26 cellular contexts compared by ENCODE assay signal in the genomic region with DNA sequence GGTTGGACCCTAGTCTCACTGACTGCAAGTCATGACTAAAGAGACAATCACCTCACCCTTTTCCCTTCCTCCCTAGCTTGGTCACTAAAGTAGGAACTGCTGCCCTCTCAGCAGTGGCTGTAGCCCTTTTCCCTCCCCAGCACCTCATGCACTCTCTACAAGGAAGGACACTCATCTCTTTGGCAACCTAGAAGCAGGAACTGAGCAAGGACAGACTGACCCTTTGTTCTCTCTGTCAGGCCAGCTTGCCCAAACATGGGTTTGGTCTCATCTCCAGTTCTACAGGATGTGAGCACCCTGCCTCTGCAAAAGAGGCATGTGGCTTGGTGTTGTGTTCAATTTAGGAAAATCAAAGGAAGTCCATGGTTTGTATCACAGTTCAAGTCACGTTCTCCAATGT. TPM values are rescaled to one million over a fixed set of nuclear protein-coding genes. Genes with fewer than 3 reads are reported as not detected.
DNase-seq lines count a peak whose midpoint lies in the region; ATAC-seq, FAIRE-seq and TF ChIP-seq lines count a peak whose summit lies in the region.
"Had no signal": no experiment of that assay in that cellular context is flagged by ENCODE, and none has a peak within 500 bp of the region (broad histone marks: within the 10 kb centered on the region; RNA-seq: fewer than 3 reads in every experiment).

No MANE protein-coding gene starts in this region.

- no peak for ATAC-seq in CD4-positive, CD25-positive, alpha-beta regulatory T cell (ENCODE audit: low read depth in 2 of 2)
- ATAC-seq in T-cell (replicated peaks in 1 of 4) (peak in 1 of 4 experiments; percentile 15), K562 (no peak; the same call in 2 of the 3 replicates), GM19467 (IDR thresholded peaks at IDR 0.05; ENCODE audit: unreplicated experiment) (no peak), WTC11 (no peak)
- ATAC-seq: left ventricle myocardium superior, upper lobe of right lung had no signal

- TF ChIP-seq CTCF in K562 (IDR thresholded peaks at IDR 0.05 in 2 of 3, conservative IDR thresholded peaks at IDR 0.05 in 1 of 3; ENCODE audit: insufficient read depth in 2 of 3, low read depth in 1 of 3, low read length in 3 of 3), result no peak
- TF ChIP-seq CTCF in WTC11 (IDR thresholded peaks at IDR 0.05), result no peak

- no peaks in the 10 kb centered on the region for H3K27me3 ChIP-seq in CD4-positive, CD25-positive, alpha-beta regulatory T cell (ENCODE audit: control insufficient read depth, insufficient read depth, low read length)
- H3K27me3 ChIP-seq in K562 (ENCODE audit: control insufficient read depth in 2 of 2, insufficient read depth in 2 of 2, low read length in 2 of 2), result no peaks in the 10 kb centered on the region
- H3K27me3 ChIP-seq: ovary had no signal

- no peak for TF ChIP-seq EP300 in K562 (IDR thresholded peaks at IDR 0.05; ENCODE audit: low read length)

- H3K9me3 ChIP-seq in CD4-positive, CD25-positive, alpha-beta regulatory T cell (ENCODE audit: control insufficient read depth in 2 of 2, low read length in 2 of 2), result no peaks in the 10 kb centered on the region
- no peaks in the 10 kb centered on the region for H3K9me3 ChIP-seq in K562 (replicated peaks; ENCODE audit: control insufficient read depth, insufficient read depth, low read depth, low read length)
- H3K9me3 ChIP-seq: BE2C, ovary, SK-N-SH, upper lobe of right lung had no signal

- WGBS in K562 (ENCODE audit: insufficient coverage, low coverage, missing lambda C conversion rate), result 71% methylated on average over 1 of the region's 1 CpG

- peaks cover 74% of the 10 kb centered on the region for H3K4me1 Mint-ChIP-seq in activated CD4-positive, alpha-beta T cell treated with anti-CD3 and anti-CD28 coated beads, Interleukin-2, amount 10 ng/mL, durations not matched to agents 7 days and 5 days
- peaks cover 42 to 83% (median 64%) of the 10 kb centered on the region in 4 donors for H3K4me1 Mint-ChIP-seq in CD4-positive, CD25-positive, alpha-beta regulatory T cell
- H3K4me1 Mint-ChIP-seq in T-cell, result peaks cover 75 to 80% (median 78%) of the 10 kb centered on the region in 3 donors
- H3K4me1 Mint-ChIP-seq in WTC11, result peaks cover 9% of the 10 kb centered on the region

- no peak overlapping the region for H2AFZ ChIP-seq in K562 (ENCODE audit: low read depth, low read length)
- H2AFZ ChIP-seq: GM23248 had no signal

- H3K9me3 Mint-ChIP-seq in activated CD4-positive, alpha-beta T cell treated with anti-CD3 and anti-CD28 coated beads, Interleukin-2, amount 10 ng/mL, durations not matched to agents 7 days and 5 days, result no peaks in the 10 kb centered on the region
- no peaks in the 10 kb centered on the region for H3K9me3 Mint-ChIP-seq in CD4-positive, CD25-positive, alpha-beta regulatory T cell
- H3K9me3 Mint-ChIP-seq in T-cell (no peaks in the 10 kb centered on the region), WTC11 (no peaks in the 10 kb centered on the region)
- H3K9me3 Mint-ChIP-seq: nephron progenitor cell had no signal

- POLR2A ChIA-PET in activated CD4-positive, alpha-beta T cell treated with anti-CD3 and anti-CD28 coated beads, Interleukin-2, amount 10 ng/mL, durations not matched to agents 7 days and 5 days (lab: Charles Lee), result no interaction called here
- POLR2A ChIA-PET in T-cell (lab: Charles Lee) (interaction anchor here in 1 of 2 donors (0.6 kb wide), 1 partner anchor 14 kb away, joined by 3 read pairs; no protein-coding TSS in a partner anchor), K562 (lab: Yijun Ruan, JAX) (no interaction called here), WTC11 (lab: Charles Lee) (no interaction called here)

- peaks cover 69% of the 10 kb centered on the region for H3K36me3 Mint-ChIP-seq in activated CD4-positive, alpha-beta T cell treated with anti-CD3 and anti-CD28 coated beads, Interleukin-2, amount 10 ng/mL, durations not matched to agents 7 days and 5 days (ENCODE audit: low read depth)
- H3K36me3 Mint-ChIP-seq in CD4-positive, CD25-positive, alpha-beta regulatory T cell, result peaks cover 44% of the 10 kb centered on the region
- H3K36me3 Mint-ChIP-seq in T-cell (peaks cover 36% of the 10 kb centered on the region), WTC11 (no peaks in the 10 kb centered on the region)

- H3K4me2 ChIP-seq in K562 (ENCODE audit: insufficient read depth, low read length), result no peak overlapping the region
- H3K4me2 ChIP-seq: SK-N-SH had no signal

- H3K27me3 Mint-ChIP-seq in activated CD4-positive, alpha-beta T cell treated with anti-CD3 and anti-CD28 coated beads, Interleukin-2, amount 10 ng/mL, durations not matched to agents 7 days and 5 days, result no peaks in the 10 kb centered on the region
- H3K27me3 Mint-ChIP-seq in CD4-positive, CD25-positive, alpha-beta regulatory T cell, result no peaks in the 10 kb centered on the region
- no peaks in the 10 kb centered on the region for H3K27me3 Mint-ChIP-seq in T-cell
- peaks cover 33% of the 10 kb centered on the region for H3K27me3 Mint-ChIP-seq in WTC11 (ENCODE audit: low read depth)

- peak overlapping the region; percentile 25 for H3K4me3 Mint-ChIP-seq in activated CD4-positive, alpha-beta T cell treated with anti-CD3 and anti-CD28 coated beads, Interleukin-2, amount 10 ng/mL, durations not matched to agents 7 days and 5 days
- peak overlapping the region; percentile 7 to 89 (median 69) for H3K4me3 Mint-ChIP-seq in CD4-positive, CD25-positive, alpha-beta regulatory T cell
- peak overlapping the region; percentile 53 to 74 (median 65) for H3K4me3 Mint-ChIP-seq in T-cell
- no peak overlapping the region for H3K4me3 Mint-ChIP-seq in WTC11
- H3K4me3 Mint-ChIP-seq: nephron progenitor cell had no signal

- H3K27ac Mint-ChIP-seq in activated CD4-positive, alpha-beta T cell treated with anti-CD3 and anti-CD28 coated beads, Interleukin-2, amount 10 ng/mL, durations not matched to agents 7 days and 5 days, result peak overlapping the region; percentile 15
- H3K27ac Mint-ChIP-seq in CD4-positive, CD25-positive, alpha-beta regulatory T cell, result peak overlapping the region; percentile 72 to 88 (median 72)
- H3K27ac Mint-ChIP-seq in T-cell, result peak overlapping the region; percentile 82 to 88
- no peak overlapping the region for H3K27ac Mint-ChIP-seq in WTC11

- intact Hi-C loops in K562 (cut with micrococcal nuclease), result no loop called here

- TF ChIP-seq POLR2A in K562 (conservative IDR thresholded peaks at IDR 0.05), result no peak

- no peak for DNase-seq in activated CD4-positive, alpha-beta T cell treated with anti-CD3 and anti-CD28 coated beads, Interleukin-2, amount 10 ng/mL, durations not matched to agents 7 days and 5 days
- DNase-seq in activated CD4-positive, alpha-beta T cell treated with anti-CD3 and anti-CD28 coated beads for 48 hours, result no peak
- no peak for DNase-seq in CD4-positive, CD25-positive, alpha-beta regulatory T cell
- DNase-seq in T-cell, result no peak
- no peak for DNase-seq in K562 (ENCODE audit: extremely low read depth in 1 of 4, low spot score in 3 of 4)
- DNase-seq in WTC11 (ENCODE audit: low spot score), result no peak
- no peak for DNase-seq in Kasumi-1 (lab: John Stamatoyannopoulos, UW)
- DNase-seq: activated CD4-positive, CD25-positive, alpha-beta regulatory T cell treated with anti-CD3 and anti-CD28 coated beads, Interleukin-2, amount 50 U/mL, for 72 hours; BE2C; GM23248; IMR-90; left ventricle myocardium superior; NCI-H1417; NCI-H2081 treated with DMSO at 0.1 percent for 48 hours; NCI-H345; NCI-H774; nephron progenitor cell; ovary; retina; SK-N-SH; small intestine; stimulated activated CD4-positive, alpha-beta T cell treated with anti-CD3 and anti-CD28 coated beads, Interleukin-1b, Interleukin-23, amount 100 ng/mL, for 48 hours; upper lobe of right lung had no signal

- in situ Hi-C loops in K562 (cut with MboI), result no loop called here

- FAIRE-seq in K562 (lab: Jason Lieb, UNC), result no peak
- FAIRE-seq: islet of Langerhans, small intestine had no signal

- no peak overlapping the region for H3K9ac ChIP-seq in K562 (ENCODE audit: insufficient read depth in 1 of 2, low read depth in 2 of 2, low read length in 2 of 2)
- H3K9ac ChIP-seq: GM23248, SK-N-SH had no signal

- H4K20me1 ChIP-seq in K562 (replicated peaks; ENCODE audit: control insufficient read depth, insufficient read depth, low read length), result no peaks in the 10 kb centered on the region

- no peak for TF ChIP-seq RAD21 in K562 (CRISPR knock-in tag; conservative IDR thresholded peaks at IDR 0.05 in 1 of 2, IDR thresholded peaks at IDR 0.05 in 1 of 2)

- H3K9me1 ChIP-seq in K562 (ENCODE audit: control insufficient read depth, insufficient read depth, low read length), result no peaks in the 10 kb centered on the region

- CTCF ChIA-PET in activated CD4-positive, alpha-beta T cell treated with anti-CD3 and anti-CD28 coated beads, Interleukin-2, amount 10 ng/mL, durations not matched to agents 7 days and 5 days (lab: Charles Lee), result interaction anchor here (1.4 kb wide), 1 partner anchor 19 kb away, joined by 3 read pairs; no protein-coding TSS in a partner anchor
- CTCF ChIA-PET in T-cell (lab: Charles Lee) (interaction anchor here in 1 of 2 donors (0.8 to 1.3 kb wide), 2 partner anchors 22 to 62 kb away, joined by 3 to 4 read pairs; no protein-coding TSS in a partner anchor), K562 (lab: Yijun Ruan, JAX; ENCODE audit: low intra/inter-chr PET ratio) (no interaction called here), WTC11 (lab: Charles Lee) (interaction anchor here (1.1 kb wide), 1 partner anchor 134 kb away, joined by 3 read pairs; no protein-coding TSS in a partner anchor)

- H3K79me2 ChIP-seq in K562 (ENCODE audit: control insufficient read depth, insufficient read depth, low read length), result 0 out of 3 replicates have a peak, but pooled peaks cover 2% of the 10 kb centered on the region

- BruUV-seq in K562 (replicated peaks; lab: Mats Ljungman, UMichigan), result no TSS peak

- H3K4me1 ChIP-seq in CD4-positive, CD25-positive, alpha-beta regulatory T cell (ENCODE audit: control insufficient read depth, insufficient read depth, low read length, poor library complexity, severe bottlenecking), result peaks cover 96% of the 10 kb centered on the region
- H3K4me1 ChIP-seq in K562 (replicated peaks in 1 of 2; ENCODE audit: control insufficient read depth in 2 of 2, insufficient read depth in 2 of 2, low read length in 2 of 2), result peaks cover 0 to 2% of the 10 kb centered on the region in 2 experiments; a peak in 1 of 5 replicates
- H3K4me1 ChIP-seq: BE2C, upper lobe of right lung had no signal

- peak overlapping the region; percentile 65 for H3K27ac ChIP-seq in CD4-positive, CD25-positive, alpha-beta regulatory T cell (ENCODE audit: insufficient read depth, low read length, poor library complexity, severe bottlenecking)
- no peak overlapping the region for H3K27ac ChIP-seq in K562 (ENCODE audit: extremely low read depth, low read depth, low read length)
- H3K27ac ChIP-seq: GM23248, ovary, upper lobe of right lung had no signal

- H3K36me3 ChIP-seq in CD4-positive, CD25-positive, alpha-beta regulatory T cell (ENCODE audit: control insufficient read depth, insufficient read depth, low read length), result peaks cover 58% of the 10 kb centered on the region
- H3K36me3 ChIP-seq in K562 (ENCODE audit: control insufficient read depth, insufficient read depth, low read length), result peaks cover 18% of the 10 kb centered on the region
- H3K36me3 ChIP-seq: BE2C, ovary, upper lobe of right lung had no signal

- H3K4me3 ChIP-seq in CD4-positive, CD25-positive, alpha-beta regulatory T cell (ENCODE audit: low read depth, low read length), result peak overlapping the region; percentile 99
- H3K4me3 ChIP-seq in K562, result no peak overlapping the region
- H3K4me3 ChIP-seq: GM23248, ovary, upper lobe of right lung had no signal

RNA-seq across cellular contexts. Expression of gene LEF1, which starts 15.8 kb away (rescaled TPM):
- 100 to 1,000 TPM; 386 to 498 TPM for total RNA-seq in activated CD4-positive, alpha-beta T cell treated with anti-CD3 and anti-CD28 coated beads, Interleukin-2, amount 10 ng/mL, durations not matched to agents 7 days and 5 days
- total RNA-seq in CD4-positive, CD25-positive, alpha-beta regulatory T cell, result 469 TPM
- 100 to 1,000 TPM; 465 to 627 (median 565) TPM for polyA plus RNA-seq in CD4-positive, CD25-positive, alpha-beta regulatory T cell
- 100 to 1,000 TPM; 412 to 776 (median 500) TPM for total RNA-seq in T-cell
- total RNA-seq in K562 (2011; cell fraction: chromatin; rRNA removed; ENCODE audit: low replicate concordance), result 78.7 and 97.3 TPM in 2 replicates
- 31.2 and 41.5 TPM in 2 replicates for total RNA-seq in K562 (2011; cell fraction: nucleolus; rRNA removed)
- 48.7 and 60.6 TPM in 2 replicates for total RNA-seq in K562 (2011; cell fraction: nucleoplasm; rRNA removed)
- total RNA-seq in K562 (2014; rRNA removed), result 22.3 and 23.5 TPM in 2 replicates
- 34.5 and 36.9 TPM in 2 replicates for total RNA-seq in K562 (2014; rRNA removed; fragmentation: Illumina TruSeq; extraction: Trizol)
- total RNA-seq in K562 (2015; rRNA removed; fragmentation: Illumina TruSeq; extraction: Trizol), result 26.5 and 27.5 TPM in 2 replicates
- total RNA-seq in K562 (2021), result 32.5 and 35.4 TPM in 2 replicates
- 54.8 and 67.8 TPM in 2 replicates for polyA plus RNA-seq in K562 (2011; rRNA removed)
- polyA plus RNA-seq in K562 (2011; cell fraction: cytosol; rRNA removed), result 68.7 and 85.9 TPM in 2 replicates
- 76.2 and 88.8 TPM in 2 replicates for polyA plus RNA-seq in K562 (2011; cell fraction: nucleus; rRNA removed)
- polyA plus RNA-seq in K562 (2012), result 26.1 and 29.4 TPM in 2 replicates
- 60.7 and 81.1 TPM in 2 replicates for polyA plus RNA-seq in K562 (2014; fragmentation: Illumina TruSeq; extraction: Trizol)
- 10 to 100 TPM; 15.1 to 17.2 TPM for polyA plus RNA-seq in K562 (2014; fragmentation: Nextera tagmentation; extraction: Ambion mirVana)
- 29.7 and 30.3 TPM in 2 replicates for polyA plus RNA-seq in K562 (2014; rRNA removed)
- polyA minus RNA-seq in K562 (2011; rRNA and poly(A)+ RNA removed), result 63.7 and 64.4 TPM in 2 replicates
- polyA minus RNA-seq in K562 (2011; cell fraction: cytosol; rRNA and poly(A)+ RNA removed), result 29.8 and 46.0 TPM in 2 replicates
- polyA minus RNA-seq in K562 (2011; cell fraction: nucleus; rRNA and poly(A)+ RNA removed), result 42.4 and 53.4 TPM in 2 replicates
- total RNA-seq in WTC11 (2021), result 1.2 to 1.6 TPM (median 1.3 TPM) in 3 replicates
- total RNA-seq: dermis microvascular lymphatic vessel endothelial cell, GM23248 had no signal
